19 cellular contexts compared by ENCODE assay signal in the genomic region with DNA sequence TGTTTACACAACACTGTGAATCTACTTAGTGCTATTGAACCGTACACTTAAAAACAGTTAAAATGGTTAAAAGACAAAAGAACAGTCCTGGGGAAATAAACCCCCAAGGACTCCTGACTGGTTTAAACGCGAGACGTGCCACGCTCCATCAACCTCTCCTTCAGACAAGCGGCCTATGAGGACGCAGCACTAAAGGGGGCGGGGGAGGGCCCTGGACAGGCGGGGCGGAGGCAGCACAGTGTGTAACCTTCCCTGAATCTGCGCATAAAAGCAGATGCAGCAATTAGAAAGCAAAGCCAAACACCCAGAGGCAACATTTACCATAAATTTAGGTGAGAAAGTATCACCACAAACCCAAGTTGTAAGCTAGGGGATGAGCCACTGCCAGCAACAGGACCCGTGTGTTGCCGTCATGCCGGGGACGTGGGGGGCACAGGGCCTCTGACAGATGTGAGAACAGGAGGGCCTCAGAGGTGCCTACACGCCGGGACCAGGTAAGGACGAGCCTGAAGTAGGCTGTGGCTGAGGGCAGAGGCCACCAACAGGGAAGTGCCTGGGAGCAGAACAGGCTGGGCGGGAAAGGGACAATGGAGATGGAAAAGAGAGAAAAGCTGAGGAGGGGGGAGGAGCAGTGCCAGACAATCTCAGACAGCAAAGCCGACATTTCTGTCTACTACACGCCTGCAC. TPM values are rescaled to one million over a fixed set of nuclear protein-coding genes. Genes with fewer than 3 reads are reported as not detected.
DNase-seq lines count a peak whose midpoint lies in the region; ATAC-seq and TF ChIP-seq lines count a peak whose summit lies in the region.
"Had no signal": no experiment of that assay in that cellular context is flagged by ENCODE, and none has a peak within 500 bp of the region (broad histone marks: within the 10 kb centered on the region; RNA-seq: fewer than 3 reads in every experiment).

No MANE protein-coding gene starts in this region.

- no peak overlapping the region for H3K4me3 Mint-ChIP-seq in endodermal cell
- no peak overlapping the region for H3K4me3 Mint-ChIP-seq in mesothelial cell of epicardium
- H3K4me3 Mint-ChIP-seq: activated T-helper 17 cell treated with anti-CD3 and anti-CD28 coated beads, Interleukin-2, amount 50 U/mL, for 72 hours; CD4-positive, alpha-beta T cell; naive thymus-derived CD4-positive, alpha-beta T cell; stimulated activated naive B cell treated with anti-CD40 and anti-IgM and Interleukin-4, amounts not matched to agents 10 μg/mL and 1 μg/mL and 100 μg/mL, for 72 hours had no signal

- TF ChIP-seq EP300 in gastroesophageal sphincter (IDR thresholded peaks at IDR 0.05) = no peak

- peaks cover 22% of the 10 kb centered on the region for H4K20me1 ChIP-seq in BLaER1

- H3K4me1 Mint-ChIP-seq in endodermal cell = peaks cover 10% of the 10 kb centered on the region
- peaks cover 11% of the 10 kb centered on the region for H3K4me1 Mint-ChIP-seq in mesothelial cell of epicardium

- no peaks in the 10 kb centered on the region for H3K9me3 ChIP-seq in BLaER1
- H3K9me3 ChIP-seq in endodermal cell (ENCODE audit: control insufficient read depth, low read length) = no peaks in the 10 kb centered on the region
- H3K9me3 ChIP-seq in gastroesophageal sphincter = no peaks in the 10 kb centered on the region
- H3K9me3 ChIP-seq: SJSA1 had no signal

- H3K9me3 Mint-ChIP-seq in endodermal cell (no peaks in the 10 kb centered on the region), mesothelial cell of epicardium (no peaks in the 10 kb centered on the region)
- H3K9me3 Mint-ChIP-seq: activated T-helper 17 cell treated with anti-CD3 and anti-CD28 coated beads, Interleukin-2, amount 50 U/mL, for 72 hours; CD4-positive, alpha-beta T cell; naive thymus-derived CD4-positive, alpha-beta T cell; stimulated activated naive B cell treated with anti-CD40 and anti-IgM and Interleukin-4, amounts not matched to agents 10 μg/mL and 1 μg/mL and 100 μg/mL, for 72 hours had no signal

- TF ChIP-seq POLR2A in gastroesophageal sphincter (IDR thresholded peaks at IDR 0.05) = no peak

- peak overlapping the region; percentile 70 for H3K4me2 ChIP-seq in BLaER1

- H3K36me3 Mint-ChIP-seq in endodermal cell (ENCODE audit: low read depth) (peaks cover 53% of the 10 kb centered on the region), mesothelial cell of epicardium (peaks cover 22% of the 10 kb centered on the region)

- ATAC-seq in HG03045 (IDR thresholded peaks at IDR 0.05; ENCODE audit: unreplicated experiment) (no peak), gastroesophageal sphincter (no peak), HG02852 (IDR thresholded peaks at IDR 0.05; ENCODE audit: unreplicated experiment) (no peak)
- ATAC-seq: activated CD4-positive, CD25-positive, alpha-beta regulatory T cell treated with anti-CD3 and anti-CD28 coated beads, Interleukin-2, amount 50 U/mL, for 24 hours; activated T-helper 17 cell treated with anti-CD3 and anti-CD28 coated beads, Interleukin-2, amount 50 U/mL, for 72 hours; HCT116; naive thymus-derived CD4-positive, alpha-beta T cell; stimulated activated naive B cell treated with anti-CD40 and anti-IgM and Interleukin-4, amounts not matched to agents 10 μg/mL and 1 μg/mL and 100 μg/mL, for 72 hours had no signal

- H3K4me1 ChIP-seq in BLaER1 (peaks cover 20% of the 10 kb centered on the region), endodermal cell (ENCODE audit: control insufficient read depth, insufficient read depth, low read length) (no peaks in the 10 kb centered on the region), gastroesophageal sphincter (no peaks in the 10 kb centered on the region)
- H3K4me1 ChIP-seq: SJSA1 had no signal

- H3K27ac Mint-ChIP-seq in endodermal cell = peak overlapping the region; percentile 41
- H3K27ac Mint-ChIP-seq in mesothelial cell of epicardium = peak overlapping the region; percentile 36
- H3K27ac Mint-ChIP-seq: activated T-helper 17 cell treated with anti-CD3 and anti-CD28 coated beads, Interleukin-2, amount 50 U/mL, for 72 hours; CD4-positive, alpha-beta T cell; stimulated activated naive B cell treated with anti-CD40 and anti-IgM and Interleukin-4, amounts not matched to agents 10 μg/mL and 1 μg/mL and 100 μg/mL, for 72 hours had no signal

- no peaks in the 10 kb centered on the region for H3K27me3 ChIP-seq in BLaER1
- H3K27me3 ChIP-seq in endodermal cell (ENCODE audit: control insufficient read depth, insufficient read depth, low read length, poor library complexity, severe bottlenecking) = no peaks in the 10 kb centered on the region
- H3K27me3 ChIP-seq in gastroesophageal sphincter = no peaks in the 10 kb centered on the region
- H3K27me3 ChIP-seq: SJSA1 had no signal

- H3K9ac ChIP-seq in BLaER1 (peak overlapping the region; percentile 44; the same call in 1 of the 2 replicates), endodermal cell (ENCODE audit: extremely low read depth, low read length, poor library complexity, severe bottlenecking) (no peak overlapping the region)

- WGBS in endodermal cell (ENCODE audit: insufficient coverage in 1 of 2, insufficient read length in 1 of 2), 2 experiments = 82 to 85% methylated on average over 10 to 21 of the region's 21 CpGs
- WGBS in gastroesophageal sphincter (ENCODE audit: low coverage in 1 of 2), 2 donors = 74 to 83% methylated on average over 11 to 16 of the region's 21 CpGs

- DNase-seq in NCI-H187 treated with DMSO at 0.1 percent for 48 hours (lab: John Stamatoyannopoulos, UW) (peak; percentile 21), endodermal cell (no peak), mesothelial cell of epicardium (ENCODE audit: low spot score in 2 of 2, unreplicated experiment in 2 of 2) (no peak), NCI-H524 treated with DMSO at 0.1 percent for 48 hours (lab: John Stamatoyannopoulos, UW) (no peak)
- DNase-seq: CD4-positive, alpha-beta T cell; hypothalamus; naive thymus-derived CD4-positive, alpha-beta T cell; NCI-H146; NCI-H526; stimulated activated naive B cell treated with anti-CD40 and anti-IgM and Interleukin-4, amounts not matched to agents 10 μg/mL and 1 μg/mL and 100 μg/mL, for 72 hours had no signal

- H3K36me3 ChIP-seq in BLaER1 (peaks cover 70% of the 10 kb centered on the region), endodermal cell (ENCODE audit: control insufficient read depth, insufficient read depth, low read length) (peaks cover 45% of the 10 kb centered on the region), gastroesophageal sphincter (peaks cover 0 to 68% of the 10 kb centered on the region in 2 donors)

- H3K4me3 ChIP-seq in BLaER1 = no peak overlapping the region
- H3K4me3 ChIP-seq in endodermal cell (ENCODE audit: low read length) = no peak overlapping the region
- H3K4me3 ChIP-seq in gastroesophageal sphincter = no peak overlapping the region
- H3K4me3 ChIP-seq: lung, SJSA1 had no signal

- H3K27me3 Mint-ChIP-seq in endodermal cell (ENCODE audit: insufficient read depth) = no peaks in the 10 kb centered on the region
- no peaks in the 10 kb centered on the region for H3K27me3 Mint-ChIP-seq in mesothelial cell of epicardium (ENCODE audit: low read depth)
- H3K27me3 Mint-ChIP-seq: activated T-helper 17 cell treated with anti-CD3 and anti-CD28 coated beads, Interleukin-2, amount 50 U/mL, for 72 hours; CD4-positive, alpha-beta T cell; naive thymus-derived CD4-positive, alpha-beta T cell; stimulated activated naive B cell treated with anti-CD40 and anti-IgM and Interleukin-4, amounts not matched to agents 10 μg/mL and 1 μg/mL and 100 μg/mL, for 72 hours had no signal

- H3K27ac ChIP-seq in BLaER1 (peak overlapping the region; percentile 35; the same call in 1 of the 2 replicates), endodermal cell (ENCODE audit: low read depth, low read length) (peak overlapping the region; percentile 97), gastroesophageal sphincter (no peak overlapping the region)
- H3K27ac ChIP-seq: SJSA1 had no signal

- TF ChIP-seq CTCF in endodermal cell (conservative IDR thresholded peaks at IDR 0.05) (no peak), mesothelial cell of epicardium (IDR thresholded peaks at IDR 0.05; ENCODE audit: unreplicated experiment) (no peak), gastroesophageal sphincter (IDR thresholded peaks at IDR 0.05) (no peak)

RNA-seq across cellular contexts. Expression of a gene that starts 15.3 kb away (rescaled TPM):
- total RNA-seq in endodermal cell (1 to 10 TPM; 1.6 to 2.9 TPM), mesothelial cell of epicardium (3.4 to 4.2 TPM (median 4.1 TPM) in 3 replicates), gastroesophageal sphincter (10 to 100 TPM in 1 of 4 donors, 1 to 10 TPM in 3; 4.7 to 33.8 (median 8.9) TPM)
- 2.7 TPM for polyA plus RNA-seq in endodermal cell (2013, experiment 1 of 2)
- 3.2 TPM for polyA plus RNA-seq in endodermal cell (2013, experiment 2 of 2)

RNA-seq across cellular contexts. Expression of a gene that starts 21.9 kb away (rescaled TPM):
- total RNA-seq in endodermal cell (10 to 100 TPM; 35.8 to 44.7 TPM), mesothelial cell of epicardium (34.8 to 43.3 TPM (median 40.2 TPM) in 3 replicates), gastroesophageal sphincter (10 to 100 TPM; 12.3 to 20.2 (median 17.3) TPM)
- 23.4 TPM for polyA plus RNA-seq in endodermal cell (2013, experiment 1 of 2)
- polyA plus RNA-seq in endodermal cell (2013, experiment 2 of 2) = 23.9 TPM

Comparison
In these comparisons a context has a peak if more than half of its experiments do, and no peak if none do; other contexts are left out.
1. H3K27ac ChIP-seq: peak in BLaER1 (single experiment) and endodermal cell (single experiment); none in gastroesophageal sphincter (0 of 4).